Comparison of ENCODE assay signal across 1 cellular context in the genomic region with DNA sequence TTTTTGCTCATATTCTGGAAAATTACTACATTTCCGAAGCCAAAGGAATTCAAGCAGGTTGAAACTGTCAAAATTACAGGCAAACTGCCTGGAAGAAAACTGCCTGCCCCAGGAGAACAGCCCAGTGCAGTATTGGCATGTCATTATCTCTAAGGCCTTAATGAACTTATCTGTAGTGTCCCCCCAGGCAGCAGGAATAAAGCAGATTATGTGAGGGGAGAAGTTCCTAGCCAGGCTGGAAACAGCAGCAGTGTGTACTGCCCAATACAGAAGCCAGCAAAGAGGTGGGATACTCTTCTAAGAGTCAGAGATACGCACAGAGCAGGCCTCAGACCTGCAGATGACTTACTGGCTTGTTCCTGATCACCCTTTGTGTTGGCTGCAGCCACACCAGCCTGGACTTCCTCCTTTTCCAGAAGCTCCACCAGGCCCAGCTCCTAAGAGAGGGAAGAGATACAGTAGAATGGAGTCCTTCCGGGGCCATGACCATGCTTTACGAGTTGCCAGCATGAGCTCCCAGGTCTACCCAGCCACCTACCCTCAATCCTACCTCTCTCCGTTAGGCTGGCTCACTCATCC.
TF ChIP-seq lines count a peak whose summit lies in the region.

No MANE protein-coding gene starts in this region.

TF ChIP-seq in GM23338, 12 proteins besides CTCF, POLR2A, EP300 and RAD21 (continued from another document):
- TF ChIP-seq, protein P1, sequence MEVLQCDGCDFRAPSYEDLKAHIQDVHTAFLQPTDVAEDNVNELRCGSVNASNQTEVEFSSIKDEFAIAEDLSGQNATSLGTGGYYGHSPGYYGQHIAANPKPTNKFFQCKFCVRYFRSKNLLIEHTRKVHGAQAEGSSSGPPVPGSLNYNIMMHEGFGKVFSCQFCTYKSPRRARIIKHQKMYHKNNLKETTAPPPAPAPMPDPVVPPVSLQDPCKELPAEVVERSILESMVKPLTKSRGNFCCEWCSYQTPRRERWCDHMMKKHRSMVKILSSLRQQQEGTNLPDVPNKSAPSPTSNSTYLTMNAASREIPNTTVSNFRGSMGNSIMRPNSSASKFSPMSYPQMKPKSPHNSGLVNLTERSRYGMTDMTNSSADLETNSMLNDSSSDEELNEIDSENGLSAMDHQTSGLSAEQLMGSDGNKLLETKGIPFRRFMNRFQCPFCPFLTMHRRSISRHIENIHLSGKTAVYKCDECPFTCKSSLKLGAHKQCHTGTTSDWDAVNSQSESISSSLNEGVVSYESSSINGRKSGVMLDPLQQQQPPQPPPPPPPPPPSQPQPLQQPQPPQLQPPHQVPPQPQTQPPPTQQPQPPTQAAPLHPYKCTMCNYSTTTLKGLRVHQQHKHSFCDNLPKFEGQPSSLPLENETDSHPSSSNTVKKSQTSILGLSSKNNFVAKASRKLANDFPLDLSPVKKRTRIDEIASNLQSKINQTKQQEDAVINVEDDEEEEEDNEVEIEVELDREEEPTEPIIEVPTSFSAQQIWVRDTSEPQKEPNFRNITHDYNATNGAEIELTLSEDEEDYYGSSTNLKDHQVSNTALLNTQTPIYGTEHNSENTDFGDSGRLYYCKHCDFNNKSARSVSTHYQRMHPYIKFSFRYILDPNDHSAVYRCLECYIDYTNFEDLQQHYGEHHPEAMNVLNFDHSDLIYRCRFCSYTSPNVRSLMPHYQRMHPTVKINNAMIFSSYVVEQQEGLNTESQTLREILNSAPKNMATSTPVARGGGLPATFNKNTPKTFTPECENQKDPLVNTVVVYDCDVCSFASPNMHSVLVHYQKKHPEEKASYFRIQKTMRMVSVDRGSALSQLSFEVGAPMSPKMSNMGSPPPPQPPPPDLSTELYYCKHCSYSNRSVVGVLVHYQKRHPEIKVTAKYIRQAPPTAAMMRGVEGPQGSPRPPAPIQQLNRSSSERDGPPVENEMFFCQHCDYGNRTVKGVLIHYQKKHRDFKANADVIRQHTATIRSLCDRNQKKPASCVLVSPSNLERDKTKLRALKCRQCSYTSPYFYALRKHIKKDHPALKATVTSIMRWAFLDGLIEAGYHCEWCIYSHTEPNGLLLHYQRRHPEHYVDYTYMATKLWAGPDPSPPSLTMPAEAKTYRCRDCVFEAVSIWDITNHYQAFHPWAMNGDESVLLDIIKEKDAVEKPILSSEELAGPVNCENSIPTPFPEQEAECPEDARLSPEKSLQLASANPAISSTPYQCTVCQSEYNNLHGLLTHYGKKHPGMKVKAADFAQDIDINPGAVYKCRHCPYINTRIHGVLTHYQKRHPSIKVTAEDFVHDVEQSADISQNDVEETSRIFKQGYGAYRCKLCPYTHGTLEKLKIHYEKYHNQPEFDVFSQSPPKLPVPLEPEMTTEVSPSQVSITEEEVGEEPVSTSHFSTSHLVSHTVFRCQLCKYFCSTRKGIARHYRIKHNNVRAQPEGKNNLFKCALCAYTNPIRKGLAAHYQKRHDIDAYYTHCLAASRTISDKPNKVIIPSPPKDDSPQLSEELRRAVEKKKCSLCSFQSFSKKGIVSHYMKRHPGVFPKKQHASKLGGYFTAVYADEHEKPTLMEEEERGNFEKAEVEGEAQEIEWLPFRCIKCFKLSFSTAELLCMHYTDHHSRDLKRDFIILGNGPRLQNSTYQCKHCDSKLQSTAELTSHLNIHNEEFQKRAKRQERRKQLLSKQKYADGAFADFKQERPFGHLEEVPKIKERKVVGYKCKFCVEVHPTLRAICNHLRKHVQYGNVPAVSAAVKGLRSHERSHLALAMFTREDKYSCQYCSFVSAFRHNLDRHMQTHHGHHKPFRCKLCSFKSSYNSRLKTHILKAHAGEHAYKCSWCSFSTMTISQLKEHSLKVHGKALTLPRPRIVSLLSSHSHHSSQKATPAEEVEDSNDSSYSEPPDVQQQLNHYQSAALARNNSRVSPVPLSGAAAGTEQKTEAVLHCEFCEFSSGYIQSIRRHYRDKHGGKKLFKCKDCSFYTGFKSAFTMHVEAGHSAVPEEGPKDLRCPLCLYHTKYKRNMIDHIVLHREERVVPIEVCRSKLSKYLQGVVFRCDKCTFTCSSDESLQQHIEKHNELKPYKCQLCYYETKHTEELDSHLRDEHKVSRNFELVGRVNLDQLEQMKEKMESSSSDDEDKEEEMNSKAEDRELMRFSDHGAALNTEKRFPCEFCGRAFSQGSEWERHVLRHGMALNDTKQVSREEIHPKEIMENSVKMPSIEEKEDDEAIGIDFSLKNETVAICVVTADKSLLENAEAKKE (CRISPR knock-in tag; IDR thresholded peaks at IDR 0.05), result no peak
- TF ChIP-seq ZNF114 (CRISPR knock-in tag; IDR thresholded peaks at IDR 0.05) (no peak), NANOG (IDR thresholded peaks at IDR 0.05; ENCODE audit: borderline replicate concordance) (no peak)
